In genomic region chr7:37216923-37217322, GRCh38 we compare ENCODE assay signal across 17 cellular contexts.
"Had no signal": no experiment of that assay in that cellular context is flagged by ENCODE, and none has a peak within 500 bp of the region (broad histone marks: within the 10 kb centered on the region; RNA-seq: fewer than 3 reads in every experiment).

No MANE protein-coding gene starts in this region.

- H3K4me1 ChIP-seq: ascending aorta, prostate gland had no signal

- H3K9me3 Mint-ChIP-seq: nephron progenitor cell had no signal

- H3K27me3 ChIP-seq: ascending aorta had no signal

- H3K27ac ChIP-seq: ascending aorta, epithelial cell of prostate, prostate gland, skin epidermis had no signal

- FAIRE-seq: bronchial epithelial cell, keratinocyte had no signal

- H3K4me3 ChIP-seq: ascending aorta, prostate gland, skin epidermis had no signal

- DNase-seq: activated CD4-positive, alpha-beta T cell treated with anti-CD3 and anti-CD28 coated beads, Interleukin-2, amount 50 U/mL, for 1 hour; activated CD4-positive, CD25-positive, alpha-beta regulatory T cell; activated CD8-positive, alpha-beta memory T cell treated with anti-CD3 and anti-CD28 coated beads for 24 hours; activated gamma-delta T cell treated with Interleukin-2 at 50 U/mL for 16 hours; dermis blood vessel endothelial cell; left ventricle myocardium superior; mesendoderm; nephron progenitor cell; right cardiac atrium; SHP77 treated with DMSO at 0.1 percent for 48 hours; T-helper 17 cell had no signal

- H3K27me3 Mint-ChIP-seq: T-helper 17 cell had no signal

- H3K4me3 Mint-ChIP-seq: nephron progenitor cell, T-helper 17 cell had no signal

- ATAC-seq: T-helper 17 cell had no signal

- H3K9me3 ChIP-seq: ascending aorta, prostate gland had no signal

- H3K36me3 ChIP-seq: prostate gland had no signal
